In the genomic region with DNA sequence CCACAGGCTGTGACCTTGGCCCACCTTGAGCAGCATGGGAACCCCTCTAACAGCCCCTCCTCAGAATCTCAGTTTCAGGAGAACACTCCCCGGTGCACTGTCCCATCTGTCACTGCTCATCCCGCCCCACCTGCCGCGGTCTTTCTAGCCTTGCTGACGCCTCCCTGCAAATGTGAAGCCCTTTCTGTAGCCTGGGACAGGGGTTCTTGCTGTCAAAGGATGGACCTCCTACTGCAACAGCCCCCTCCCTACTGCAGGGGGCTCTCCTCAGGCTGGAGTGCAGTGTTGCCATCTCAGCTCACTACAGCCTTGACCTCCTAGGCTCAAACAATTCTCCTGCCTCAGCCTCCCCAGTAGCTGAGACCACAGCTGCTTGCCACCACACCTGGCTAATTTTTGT, we compare ENCODE assay signal across 37 cellular contexts. TPM values are rescaled to one million over a fixed set of nuclear protein-coding genes. Genes with fewer than 3 reads are reported as not detected.
"Had no signal": no experiment of that assay in that cellular context is flagged by ENCODE, and none has a peak within 500 bp of the region (broad histone marks: within the 10 kb centered on the region; RNA-seq: fewer than 3 reads in every experiment).

No MANE protein-coding gene starts in this region.

- ATAC-seq: activated CD4-positive, CD25-positive, alpha-beta regulatory T cell treated with anti-CD3 and anti-CD28 coated beads, Interleukin-2, amount 50 U/mL, for 24 hours; foreskin keratinocyte; heart left ventricle; stimulated activated effector memory CD8-positive, alpha-beta T cell treated with anti-CD3 and anti-CD28 coated beads, Interleukin-12 subunit alpha, Interleukin-12 subunit beta, amount 100 ng/mL, for 72 hours had no signal

- H3K9me3 Mint-ChIP-seq: activated T-helper 1 cell treated with anti-CD3 and anti-CD28 coated beads, Interleukin-12 subunit alpha, Interleukin-12 subunit beta, Interleukin-2, Interleukin-4 antibody, amounts not matched to agents 30 ng/mL and 10 ng/mL and 1 ng/mL, durations not matched to agents 14 hours and 24 hours and 36 hours; stimulated activated effector memory CD8-positive, alpha-beta T cell treated with anti-CD3 and anti-CD28 coated beads, Interleukin-12 subunit alpha, Interleukin-12 subunit beta, amount 100 ng/mL, for 72 hours; stimulated activated naive CD8-positive, alpha-beta T cell treated with anti-CD3 and anti-CD28 coated beads, Interleukin-15, Interleukin-2, amounts not matched to agents 100 ng/mL and 50 ng/mL, for 24 hours; T-helper 2 cell treated with Interferon-gamma antibody and Interleukin-4, amounts not matched to agents 5 μg/mL and 100 μg/mL, for 36 hours had no signal

- H3K27ac Mint-ChIP-seq: activated CD4-positive, alpha-beta memory T cell treated with anti-CD3 and anti-CD28 coated beads for 36 hours; activated naive CD4-positive, alpha-beta T cell treated with anti-CD3 and anti-CD28 coated beads for 36 hours; activated T-helper 1 cell treated with anti-CD3 and anti-CD28 coated beads, Interleukin-12 subunit alpha, Interleukin-12 subunit beta, Interleukin-2, Interleukin-4 antibody, amounts not matched to agents 30 ng/mL and 10 ng/mL and 1 ng/mL, durations not matched to agents 14 hours and 24 hours and 36 hours; nephron progenitor cell; progenitor cell of endocrine pancreas; stimulated activated effector memory CD8-positive, alpha-beta T cell treated with anti-CD3 and anti-CD28 coated beads, Interleukin-12 subunit alpha, Interleukin-12 subunit beta, amount 100 ng/mL, for 72 hours; stimulated activated naive CD8-positive, alpha-beta T cell treated with anti-CD3 and anti-CD28 coated beads, Interleukin-15, Interleukin-2, amounts not matched to agents 100 ng/mL and 50 ng/mL, for 24 hours; T-helper 2 cell treated with Interferon-gamma antibody and Interleukin-4, amounts not matched to agents 5 μg/mL and 100 μg/mL, for 36 hours had no signal

- H3K27ac ChIP-seq: brain microvascular endothelial cell, esophagus muscularis mucosa, foreskin keratinocyte, heart left ventricle, left ventricle myocardium inferior, ovary, sigmoid colon, thoracic aorta, uterus had no signal

- H3K4me3 Mint-ChIP-seq: activated CD4-positive, alpha-beta memory T cell treated with anti-CD3 and anti-CD28 coated beads for 36 hours; activated naive CD4-positive, alpha-beta T cell treated with anti-CD3 and anti-CD28 coated beads for 36 hours; activated T-helper 1 cell treated with anti-CD3 and anti-CD28 coated beads, Interleukin-12 subunit alpha, Interleukin-12 subunit beta, Interleukin-2, Interleukin-4 antibody, amounts not matched to agents 30 ng/mL and 10 ng/mL and 1 ng/mL, durations not matched to agents 14 hours and 24 hours and 36 hours; naive B cell; nephron progenitor cell; stimulated activated effector memory CD8-positive, alpha-beta T cell treated with anti-CD3 and anti-CD28 coated beads, Interleukin-12 subunit alpha, Interleukin-12 subunit beta, amount 100 ng/mL, for 72 hours; stimulated activated naive CD8-positive, alpha-beta T cell treated with anti-CD3 and anti-CD28 coated beads, Interleukin-15, Interleukin-2, amounts not matched to agents 100 ng/mL and 50 ng/mL, for 24 hours; T-helper 2 cell treated with Interferon-gamma antibody and Interleukin-4, amounts not matched to agents 5 μg/mL and 100 μg/mL, for 36 hours had no signal

- H3K4me3 ChIP-seq: esophagus muscularis mucosa, heart left ventricle, left ventricle myocardium inferior, lung, ovary, sigmoid colon, thoracic aorta, uterus had no signal

- DNase-seq: activated CD4-positive, alpha-beta memory T cell treated with anti-CD3 and anti-CD28 coated beads for 36 hours; activated CD4-positive, alpha-beta T cell treated with anti-CD3 and anti-CD28 coated beads for 48 hours; activated CD8-positive, alpha-beta memory T cell treated with anti-CD3 and anti-CD28 coated beads, Interleukin-2, amount 50 U/mL, for 4 hours; activated effector memory CD4-positive, alpha-beta T cell treated with anti-CD3 and anti-CD28 coated beads, Interleukin-2, amount 50 U/mL, for 16 hours; activated naive CD4-positive, alpha-beta T cell treated with anti-CD3 and anti-CD28 coated beads for 36 hours; activated T-cell treated with anti-CD3 and anti-CD28 coated beads, Interleukin-2, amount 50 U/mL, for 1 hour; amniotic stem cell; brain microvascular endothelial cell; caudate nucleus; cortex of kidney; foreskin keratinocyte; heart left ventricle; hypothalamus; left ventricle myocardium inferior; mesendoderm; naive B cell; nephron progenitor cell; ovary; sigmoid colon; small intestine; stimulated activated CD4-positive, alpha-beta T cell treated with anti-CD3 and anti-CD28 coated beads, Interleukin-4, amount 100 ng/mL, for 24 hours; trophoblast cell; uterus had no signal

- H3K36me3 ChIP-seq: brain microvascular endothelial cell, esophagus muscularis mucosa, heart left ventricle, left ventricle myocardium inferior, ovary, sigmoid colon, thoracic aorta, uterus had no signal

- H3K4me1 ChIP-seq: heart left ventricle, uterus had no signal

- H3K27me3 ChIP-seq: ovary had no signal

- H3K9me3 ChIP-seq: esophagus muscularis mucosa, heart left ventricle, left ventricle myocardium inferior, uterus had no signal

- H3K36me3 Mint-ChIP-seq: activated CD4-positive, alpha-beta memory T cell treated with anti-CD3 and anti-CD28 coated beads for 36 hours; naive B cell; stimulated activated effector memory CD8-positive, alpha-beta T cell treated with anti-CD3 and anti-CD28 coated beads, Interleukin-12 subunit alpha, Interleukin-12 subunit beta, amount 100 ng/mL, for 72 hours had no signal

RNA-seq across cellular contexts. Expression of gene OR2V1, which starts 20.0 kb away (rescaled TPM):
- total RNA-seq: activated CD4-positive, alpha-beta memory T cell treated with anti-CD3 and anti-CD28 coated beads for 36 hours; activated CD8-positive, alpha-beta memory T cell treated with anti-CD3 and anti-CD28 coated beads for 36 hours; activated naive CD4-positive, alpha-beta T cell treated with anti-CD3 and anti-CD28 coated beads for 36 hours; activated T-helper 1 cell treated with anti-CD3 and anti-CD28 coated beads, Interleukin-12 subunit alpha, Interleukin-12 subunit beta, Interleukin-2, Interleukin-4 antibody, amounts not matched to agents 30 ng/mL and 10 ng/mL and 1 ng/mL, durations not matched to agents 14 hours and 24 hours and 36 hours; astrocyte; chondrocyte; esophagus muscularis mucosa; foreskin keratinocyte; heart left ventricle; left ventricle myocardium inferior; lung; ovary; progenitor cell of endocrine pancreas; renal cortical epithelial cell; sigmoid colon; subcutaneous adipose tissue; thoracic aorta; uterus had no signal
- polyA plus RNA-seq: foreskin keratinocyte, heart left ventricle, lung, ovary, sigmoid colon, small intestine had no signal

RNA-seq across cellular contexts. Expression of gene OR2V2, which starts 36.4 kb away (rescaled TPM):
- total RNA-seq: activated CD4-positive, alpha-beta memory T cell treated with anti-CD3 and anti-CD28 coated beads for 36 hours; activated CD8-positive, alpha-beta memory T cell treated with anti-CD3 and anti-CD28 coated beads for 36 hours; activated naive CD4-positive, alpha-beta T cell treated with anti-CD3 and anti-CD28 coated beads for 36 hours; activated T-helper 1 cell treated with anti-CD3 and anti-CD28 coated beads, Interleukin-12 subunit alpha, Interleukin-12 subunit beta, Interleukin-2, Interleukin-4 antibody, amounts not matched to agents 30 ng/mL and 10 ng/mL and 1 ng/mL, durations not matched to agents 14 hours and 24 hours and 36 hours; astrocyte; chondrocyte; esophagus muscularis mucosa; foreskin keratinocyte; heart left ventricle; left ventricle myocardium inferior; lung; progenitor cell of endocrine pancreas; renal cortical epithelial cell; sigmoid colon; subcutaneous adipose tissue; thoracic aorta; uterus had no signal
- polyA plus RNA-seq: foreskin keratinocyte, heart left ventricle, lung, ovary, sigmoid colon, small intestine had no signal
